Comparison of ENCODE assay signal across 1 cellular context in the genomic region with DNA sequence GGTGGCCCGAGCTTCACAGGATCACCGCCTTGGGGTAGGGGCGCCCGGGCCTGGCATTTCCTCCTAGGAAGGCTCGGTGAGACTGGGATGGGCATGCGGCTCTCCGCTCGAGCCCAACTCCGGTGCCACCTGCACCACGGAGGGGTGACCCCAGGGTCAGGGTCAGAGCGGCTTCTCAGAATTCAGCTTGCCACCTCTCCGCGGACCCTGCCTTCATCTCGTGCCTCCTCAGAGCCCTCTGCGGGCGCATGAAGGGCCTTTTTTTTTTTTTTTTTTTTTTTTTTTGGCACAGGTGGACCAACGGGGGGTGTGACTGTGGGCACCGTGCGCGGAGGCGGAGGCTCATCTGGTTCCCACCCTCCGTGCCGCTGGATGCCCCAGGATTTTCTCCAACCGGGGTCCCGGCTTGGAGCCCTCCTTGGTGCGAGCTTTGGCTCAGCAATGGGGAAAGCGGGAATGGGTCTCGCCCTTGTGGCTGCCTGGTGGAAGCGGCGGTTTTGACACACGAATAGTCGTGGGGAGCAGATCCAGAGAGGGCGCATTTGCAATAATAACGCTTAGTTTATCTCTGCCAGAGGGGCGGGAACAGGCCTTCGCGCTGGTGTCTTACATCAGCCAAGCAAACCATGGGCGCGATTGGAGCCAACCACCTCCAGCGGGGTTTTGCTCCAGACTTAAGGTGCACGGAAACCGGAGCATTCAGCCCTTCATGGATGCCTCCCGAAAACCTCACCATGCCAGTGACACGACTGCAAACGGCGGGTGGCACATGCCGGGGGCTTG.
TF ChIP-seq lines count a peak whose summit lies in the region.

No MANE protein-coding gene starts in this region.

TF ChIP-seq in K562, 482 proteins besides CTCF, POLR2A, EP300 and RAD21 (continues in another document):
- peak; percentile 28 to 36; a peak in 2 of 4 replicates for TF ChIP-seq NRF1 (conservative IDR thresholded peaks at IDR 0.05 in 1 of 2, IDR thresholded peaks at IDR 0.05 in 1 of 2)
- TF ChIP-seq, protein P1, sequence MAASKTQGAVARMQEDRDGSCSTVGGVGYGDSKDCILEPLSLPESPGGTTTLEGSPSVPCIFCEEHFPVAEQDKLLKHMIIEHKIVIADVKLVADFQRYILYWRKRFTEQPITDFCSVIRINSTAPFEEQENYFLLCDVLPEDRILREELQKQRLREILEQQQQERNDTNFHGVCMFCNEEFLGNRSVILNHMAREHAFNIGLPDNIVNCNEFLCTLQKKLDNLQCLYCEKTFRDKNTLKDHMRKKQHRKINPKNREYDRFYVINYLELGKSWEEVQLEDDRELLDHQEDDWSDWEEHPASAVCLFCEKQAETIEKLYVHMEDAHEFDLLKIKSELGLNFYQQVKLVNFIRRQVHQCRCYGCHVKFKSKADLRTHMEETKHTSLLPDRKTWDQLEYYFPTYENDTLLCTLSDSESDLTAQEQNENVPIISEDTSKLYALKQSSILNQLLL (CRISPR knock-in tag; IDR thresholded peaks at IDR 0.05; ENCODE audit: borderline replicate concordance) = no peak
- no peak for TF ChIP-seq NUFIP1 (IDR thresholded peaks at IDR 0.05; ENCODE audit: partially characterized antibody)
- TF ChIP-seq KLF13 (tag; IDR thresholded peaks at IDR 0.05; ENCODE audit: borderline replicate concordance, low read depth) = no peak
- peak; percentile 95 for TF ChIP-seq CEBPG (CRISPR knock-in tag; IDR thresholded peaks at IDR 0.05)
- TF ChIP-seq CEBPG (tag; conservative IDR thresholded peaks at IDR 0.05 in 1 of 2, IDR thresholded peaks at IDR 0.05 in 1 of 2) = peak; percentile 82 to 88
- TF ChIP-seq, protein P2, sequence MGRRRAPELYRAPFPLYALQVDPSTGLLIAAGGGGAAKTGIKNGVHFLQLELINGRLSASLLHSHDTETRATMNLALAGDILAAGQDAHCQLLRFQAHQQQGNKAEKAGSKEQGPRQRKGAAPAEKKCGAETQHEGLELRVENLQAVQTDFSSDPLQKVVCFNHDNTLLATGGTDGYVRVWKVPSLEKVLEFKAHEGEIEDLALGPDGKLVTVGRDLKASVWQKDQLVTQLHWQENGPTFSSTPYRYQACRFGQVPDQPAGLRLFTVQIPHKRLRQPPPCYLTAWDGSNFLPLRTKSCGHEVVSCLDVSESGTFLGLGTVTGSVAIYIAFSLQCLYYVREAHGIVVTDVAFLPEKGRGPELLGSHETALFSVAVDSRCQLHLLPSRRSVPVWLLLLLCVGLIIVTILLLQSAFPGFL (CRISPR knock-in tag; IDR thresholded peaks at IDR 0.05) = no peak
- TF ChIP-seq, protein P3, sequence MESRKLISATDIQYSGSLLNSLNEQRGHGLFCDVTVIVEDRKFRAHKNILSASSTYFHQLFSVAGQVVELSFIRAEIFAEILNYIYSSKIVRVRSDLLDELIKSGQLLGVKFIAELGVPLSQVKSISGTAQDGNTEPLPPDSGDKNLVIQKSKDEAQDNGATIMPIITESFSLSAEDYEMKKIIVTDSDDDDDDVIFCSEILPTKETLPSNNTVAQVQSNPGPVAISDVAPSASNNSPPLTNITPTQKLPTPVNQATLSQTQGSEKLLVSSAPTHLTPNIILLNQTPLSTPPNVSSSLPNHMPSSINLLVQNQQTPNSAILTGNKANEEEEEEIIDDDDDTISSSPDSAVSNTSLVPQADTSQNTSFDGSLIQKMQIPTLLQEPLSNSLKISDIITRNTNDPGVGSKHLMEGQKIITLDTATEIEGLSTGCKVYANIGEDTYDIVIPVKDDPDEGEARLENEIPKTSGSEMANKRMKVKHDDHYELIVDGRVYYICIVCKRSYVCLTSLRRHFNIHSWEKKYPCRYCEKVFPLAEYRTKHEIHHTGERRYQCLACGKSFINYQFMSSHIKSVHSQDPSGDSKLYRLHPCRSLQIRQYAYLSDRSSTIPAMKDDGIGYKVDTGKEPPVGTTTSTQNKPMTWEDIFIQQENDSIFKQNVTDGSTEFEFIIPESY (CRISPR knock-in tag; IDR thresholded peaks at IDR 0.05) = peak; percentile 80
- no peak for TF ChIP-seq HNRNPK (IDR thresholded peaks at IDR 0.05; ENCODE audit: low read depth, low read length, poor library complexity, severe bottlenecking)
- TF ChIP-seq OTX1 (CRISPR knock-in tag; IDR thresholded peaks at IDR 0.05) = no peak
- TF ChIP-seq, protein P4, sequence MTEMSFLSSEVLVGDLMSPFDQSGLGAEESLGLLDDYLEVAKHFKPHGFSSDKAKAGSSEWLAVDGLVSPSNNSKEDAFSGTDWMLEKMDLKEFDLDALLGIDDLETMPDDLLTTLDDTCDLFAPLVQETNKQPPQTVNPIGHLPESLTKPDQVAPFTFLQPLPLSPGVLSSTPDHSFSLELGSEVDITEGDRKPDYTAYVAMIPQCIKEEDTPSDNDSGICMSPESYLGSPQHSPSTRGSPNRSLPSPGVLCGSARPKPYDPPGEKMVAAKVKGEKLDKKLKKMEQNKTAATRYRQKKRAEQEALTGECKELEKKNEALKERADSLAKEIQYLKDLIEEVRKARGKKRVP (CRISPR knock-in tag; IDR thresholded peaks at IDR 0.05) = peak; percentile 96
- no peak for TF ChIP-seq NR2F6 (CRISPR knock-in tag; IDR thresholded peaks at IDR 0.05)
- no peak for TF ChIP-seq TRIM28 (IDR thresholded peaks at IDR 0.05)
- no peak for TF ChIP-seq HNRNPUL1 (IDR thresholded peaks at IDR 0.05; ENCODE audit: low read length)
- TF ChIP-seq POLR2H (tag; IDR thresholded peaks at IDR 0.05; ENCODE audit: low read depth) = peak; percentile 88
- TF ChIP-seq HNRNPLL (IDR thresholded peaks at IDR 0.05; ENCODE audit: low read depth, low read length, poor library complexity, severe bottlenecking) = no peak
- TF ChIP-seq BCOR (IDR thresholded peaks at IDR 0.05) = no peak
- TF ChIP-seq ZNF184 (CRISPR knock-in tag; IDR thresholded peaks at IDR 0.05) = no peak
- TF ChIP-seq, protein P5, sequence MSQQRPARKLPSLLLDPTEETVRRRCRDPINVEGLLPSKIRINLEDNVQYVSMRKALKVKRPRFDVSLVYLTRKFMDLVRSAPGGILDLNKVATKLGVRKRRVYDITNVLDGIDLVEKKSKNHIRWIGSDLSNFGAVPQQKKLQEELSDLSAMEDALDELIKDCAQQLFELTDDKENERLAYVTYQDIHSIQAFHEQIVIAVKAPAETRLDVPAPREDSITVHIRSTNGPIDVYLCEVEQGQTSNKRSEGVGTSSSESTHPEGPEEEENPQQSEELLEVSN (IDR thresholded peaks at IDR 0.05; ENCODE audit: borderline replicate concordance in 1 of 2, extremely low read depth in 1 of 2, insufficient read depth in 1 of 2, insufficient read length in 1 of 2, low read depth in 1 of 2, low read length in 1 of 2, poor library complexity in 1 of 2, severe bottlenecking in 1 of 2) = peak; percentile 66 to 85
- TF ChIP-seq ZFP36 (IDR thresholded peaks at IDR 0.05; ENCODE audit: low read depth, low read length, partially characterized antibody) = peak; percentile 95
- TF ChIP-seq RUNX1 (IDR thresholded peaks at IDR 0.05; ENCODE audit: low read depth) = no peak
- TF ChIP-seq GABPB2 (CRISPR knock-in tag; conservative IDR thresholded peaks at IDR 0.05) = no peak
- TF ChIP-seq ZNF134 (CRISPR knock-in tag; conservative IDR thresholded peaks at IDR 0.05) = no peak
- peak; percentile 52; the same call in 1 of the 2 replicates for TF ChIP-seq ZNF431 (CRISPR knock-in tag; IDR thresholded peaks at IDR 0.05)
- no peak for TF ChIP-seq SNIP1 (IDR thresholded peaks at IDR 0.05; ENCODE audit: low read depth)
- no peak for TF ChIP-seq PHF21A (IDR thresholded peaks at IDR 0.05; ENCODE audit: borderline replicate concordance, low read depth)
- no peak for TF ChIP-seq SMARCC2 (IDR thresholded peaks at IDR 0.05; ENCODE audit: low read depth)
- no peak for TF ChIP-seq ZNF79 (CRISPR knock-in tag; IDR thresholded peaks at IDR 0.05; ENCODE audit: low read depth)
- TF ChIP-seq ZKSCAN3 (CRISPR knock-in tag; IDR thresholded peaks at IDR 0.05) = no peak
- no peak for TF ChIP-seq HDAC3 (IDR thresholded peaks at IDR 0.05; ENCODE audit: borderline replicate concordance, partially characterized antibody)
- TF ChIP-seq, protein P6, sequence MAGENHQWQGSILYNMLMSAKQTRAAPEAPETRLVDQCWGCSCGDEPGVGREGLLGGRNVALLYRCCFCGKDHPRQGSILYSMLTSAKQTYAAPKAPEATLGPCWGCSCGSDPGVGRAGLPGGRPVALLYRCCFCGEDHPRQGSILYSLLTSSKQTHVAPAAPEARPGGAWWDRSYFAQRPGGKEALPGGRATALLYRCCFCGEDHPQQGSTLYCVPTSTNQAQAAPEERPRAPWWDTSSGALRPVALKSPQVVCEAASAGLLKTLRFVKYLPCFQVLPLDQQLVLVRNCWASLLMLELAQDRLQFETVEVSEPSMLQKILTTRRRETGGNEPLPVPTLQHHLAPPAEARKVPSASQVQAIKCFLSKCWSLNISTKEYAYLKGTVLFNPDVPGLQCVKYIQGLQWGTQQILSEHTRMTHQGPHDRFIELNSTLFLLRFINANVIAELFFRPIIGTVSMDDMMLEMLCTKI (IDR thresholded peaks at IDR 0.05; ENCODE audit: partially characterized antibody) = no peak
- peak; percentile 64 to 66 for TF ChIP-seq TRIM24 (IDR thresholded peaks at IDR 0.05)
- no peak for TF ChIP-seq NELFE (IDR thresholded peaks at IDR 0.05; ENCODE audit: insufficient read depth, insufficient read length)
- TF ChIP-seq L3MBTL2 (IDR thresholded peaks at IDR 0.05) = peak; percentile 92
- TF ChIP-seq, protein P7, sequence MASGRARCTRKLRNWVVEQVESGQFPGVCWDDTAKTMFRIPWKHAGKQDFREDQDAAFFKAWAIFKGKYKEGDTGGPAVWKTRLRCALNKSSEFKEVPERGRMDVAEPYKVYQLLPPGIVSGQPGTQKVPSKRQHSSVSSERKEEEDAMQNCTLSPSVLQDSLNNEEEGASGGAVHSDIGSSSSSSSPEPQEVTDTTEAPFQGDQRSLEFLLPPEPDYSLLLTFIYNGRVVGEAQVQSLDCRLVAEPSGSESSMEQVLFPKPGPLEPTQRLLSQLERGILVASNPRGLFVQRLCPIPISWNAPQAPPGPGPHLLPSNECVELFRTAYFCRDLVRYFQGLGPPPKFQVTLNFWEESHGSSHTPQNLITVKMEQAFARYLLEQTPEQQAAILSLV (tag; IDR thresholded peaks at IDR 0.05) = peak; percentile 55
- TF ChIP-seq, protein P8, sequence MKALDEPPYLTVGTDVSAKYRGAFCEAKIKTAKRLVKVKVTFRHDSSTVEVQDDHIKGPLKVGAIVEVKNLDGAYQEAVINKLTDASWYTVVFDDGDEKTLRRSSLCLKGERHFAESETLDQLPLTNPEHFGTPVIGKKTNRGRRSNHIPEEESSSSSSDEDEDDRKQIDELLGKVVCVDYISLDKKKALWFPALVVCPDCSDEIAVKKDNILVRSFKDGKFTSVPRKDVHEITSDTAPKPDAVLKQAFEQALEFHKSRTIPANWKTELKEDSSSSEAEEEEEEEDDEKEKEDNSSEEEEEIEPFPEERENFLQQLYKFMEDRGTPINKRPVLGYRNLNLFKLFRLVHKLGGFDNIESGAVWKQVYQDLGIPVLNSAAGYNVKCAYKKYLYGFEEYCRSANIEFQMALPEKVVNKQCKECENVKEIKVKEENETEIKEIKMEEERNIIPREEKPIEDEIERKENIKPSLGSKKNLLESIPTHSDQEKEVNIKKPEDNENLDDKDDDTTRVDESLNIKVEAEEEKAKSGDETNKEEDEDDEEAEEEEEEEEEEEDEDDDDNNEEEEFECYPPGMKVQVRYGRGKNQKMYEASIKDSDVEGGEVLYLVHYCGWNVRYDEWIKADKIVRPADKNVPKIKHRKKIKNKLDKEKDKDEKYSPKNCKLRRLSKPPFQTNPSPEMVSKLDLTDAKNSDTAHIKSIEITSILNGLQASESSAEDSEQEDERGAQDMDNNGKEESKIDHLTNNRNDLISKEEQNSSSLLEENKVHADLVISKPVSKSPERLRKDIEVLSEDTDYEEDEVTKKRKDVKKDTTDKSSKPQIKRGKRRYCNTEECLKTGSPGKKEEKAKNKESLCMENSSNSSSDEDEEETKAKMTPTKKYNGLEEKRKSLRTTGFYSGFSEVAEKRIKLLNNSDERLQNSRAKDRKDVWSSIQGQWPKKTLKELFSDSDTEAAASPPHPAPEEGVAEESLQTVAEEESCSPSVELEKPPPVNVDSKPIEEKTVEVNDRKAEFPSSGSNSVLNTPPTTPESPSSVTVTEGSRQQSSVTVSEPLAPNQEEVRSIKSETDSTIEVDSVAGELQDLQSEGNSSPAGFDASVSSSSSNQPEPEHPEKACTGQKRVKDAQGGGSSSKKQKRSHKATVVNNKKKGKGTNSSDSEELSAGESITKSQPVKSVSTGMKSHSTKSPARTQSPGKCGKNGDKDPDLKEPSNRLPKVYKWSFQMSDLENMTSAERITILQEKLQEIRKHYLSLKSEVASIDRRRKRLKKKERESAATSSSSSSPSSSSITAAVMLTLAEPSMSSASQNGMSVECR (CRISPR knock-in tag; IDR thresholded peaks at IDR 0.05) = no peak
- no peak for TF ChIP-seq SMAD3 (CRISPR knock-in tag; conservative IDR thresholded peaks at IDR 0.05)
- TF ChIP-seq, protein P9, sequence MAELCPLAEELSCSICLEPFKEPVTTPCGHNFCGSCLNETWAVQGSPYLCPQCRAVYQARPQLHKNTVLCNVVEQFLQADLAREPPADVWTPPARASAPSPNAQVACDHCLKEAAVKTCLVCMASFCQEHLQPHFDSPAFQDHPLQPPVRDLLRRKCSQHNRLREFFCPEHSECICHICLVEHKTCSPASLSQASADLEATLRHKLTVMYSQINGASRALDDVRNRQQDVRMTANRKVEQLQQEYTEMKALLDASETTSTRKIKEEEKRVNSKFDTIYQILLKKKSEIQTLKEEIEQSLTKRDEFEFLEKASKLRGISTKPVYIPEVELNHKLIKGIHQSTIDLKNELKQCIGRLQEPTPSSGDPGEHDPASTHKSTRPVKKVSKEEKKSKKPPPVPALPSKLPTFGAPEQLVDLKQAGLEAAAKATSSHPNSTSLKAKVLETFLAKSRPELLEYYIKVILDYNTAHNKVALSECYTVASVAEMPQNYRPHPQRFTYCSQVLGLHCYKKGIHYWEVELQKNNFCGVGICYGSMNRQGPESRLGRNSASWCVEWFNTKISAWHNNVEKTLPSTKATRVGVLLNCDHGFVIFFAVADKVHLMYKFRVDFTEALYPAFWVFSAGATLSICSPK (IDR thresholded peaks at IDR 0.05; ENCODE audit: borderline replicate concordance) = no peak
- no peak for TF ChIP-seq ILF3 (IDR thresholded peaks at IDR 0.05; ENCODE audit: borderline replicate concordance)
- no peak for TF ChIP-seq FOXA3 (CRISPR knock-in tag; conservative IDR thresholded peaks at IDR 0.05 in 1 of 2, IDR thresholded peaks at IDR 0.05 in 1 of 2)
- TF ChIP-seq FIP1L1 (IDR thresholded peaks at IDR 0.05; ENCODE audit: low read depth, low read length, poor library complexity, severe bottlenecking) = peak; percentile 24
